ENCODE assay signal across 10 cellular contexts in the genomic region with DNA sequence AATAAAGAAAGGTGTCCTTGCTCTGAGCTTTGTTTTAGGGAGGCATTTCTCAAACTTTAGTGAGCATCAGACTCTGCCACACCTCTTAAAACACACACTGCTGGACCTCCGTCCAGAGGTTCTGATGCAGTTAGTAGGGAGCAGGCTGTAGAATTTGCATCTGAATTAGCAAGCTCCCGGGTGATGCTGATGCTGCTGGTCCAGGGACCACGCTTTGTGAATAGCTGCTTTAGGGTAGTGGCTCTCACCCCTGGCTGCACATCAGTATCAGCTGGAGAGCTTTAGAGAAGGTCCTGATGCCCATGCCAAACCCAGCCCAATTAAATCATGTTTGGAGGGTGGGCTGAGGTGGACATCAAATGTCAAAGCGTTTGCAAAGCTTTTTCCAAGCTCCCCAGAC. TPM values are rescaled to one million over a fixed set of nuclear protein-coding genes. Genes with fewer than 3 reads are reported as not detected.
DNase-seq lines count a peak whose midpoint lies in the region; ATAC-seq and TF ChIP-seq lines count a peak whose summit lies in the region.
"Had no signal": no experiment of that assay in that cellular context is flagged by ENCODE, and none has a peak within 500 bp of the region (broad histone marks: within the 10 kb centered on the region; RNA-seq: fewer than 3 reads in every experiment).

No MANE protein-coding gene starts in this region.

- intact Hi-C loops in activated T-helper 1 cell treated with anti-CD3 and anti-CD28 coated beads, Interleukin-12 subunit alpha, Interleukin-12 subunit beta, Interleukin-2, Interleukin-4 antibody, amounts not matched to agents 30 ng/mL and 10 ng/mL and 1 ng/mL, durations not matched to agents 14 hours and 24 hours and 36 hours (cut with micrococcal nuclease), result loop anchor here (2.0 to 10.0 kb wide), 2 partner anchors 882 to 1876 kb away; no protein-coding TSS in a partner anchor
- intact Hi-C loops in colonic mucosa (cut with DNase I), result no loop called here

- peak overlapping the region; percentile 82; the same call in 1 of the 2 replicates for H3K4me3 ChIP-seq in GM23338
- no peak overlapping the region for H3K4me3 ChIP-seq in colonic mucosa

- H3K27ac Mint-ChIP-seq in GM23338 (no peak overlapping the region), immature natural killer cell (no peak overlapping the region)
- H3K27ac Mint-ChIP-seq in activated T-helper 1 cell treated with anti-CD3 and anti-CD28 coated beads, Interleukin-12 subunit alpha, Interleukin-12 subunit beta, Interleukin-2, Interleukin-4 antibody, amounts not matched to agents 30 ng/mL and 10 ng/mL and 1 ng/mL, durations not matched to agents 14 hours and 24 hours and 36 hours, result no peak overlapping the region
- peak overlapping the region; percentile 38 for H3K27ac Mint-ChIP-seq in stimulated activated naive B cell treated with anti-CD40 and anti-IgM and Interleukin-4, amounts not matched to agents 10 μg/mL and 1 μg/mL and 100 μg/mL, for 72 hours
- H3K27ac Mint-ChIP-seq: IgD-negative memory B cell had no signal

- H3K36me3 Mint-ChIP-seq in GM23338 (ENCODE audit: low read depth) (no peaks in the 10 kb centered on the region), immature natural killer cell (no peaks in the 10 kb centered on the region)
- no peaks in the 10 kb centered on the region for H3K36me3 Mint-ChIP-seq in activated T-helper 1 cell treated with anti-CD3 and anti-CD28 coated beads, Interleukin-12 subunit alpha, Interleukin-12 subunit beta, Interleukin-2, Interleukin-4 antibody, amounts not matched to agents 30 ng/mL and 10 ng/mL and 1 ng/mL, durations not matched to agents 14 hours and 24 hours and 36 hours (ENCODE audit: low read depth)
- no peaks in the 10 kb centered on the region for H3K36me3 Mint-ChIP-seq in stimulated activated naive B cell treated with anti-CD40 and anti-IgM and Interleukin-4, amounts not matched to agents 10 μg/mL and 1 μg/mL and 100 μg/mL, for 72 hours
- H3K36me3 Mint-ChIP-seq: IgD-negative memory B cell had no signal

- no peaks in the 10 kb centered on the region for H3K9me3 ChIP-seq in colonic mucosa

- peak overlapping the region; percentile 96 for H3K4me2 ChIP-seq in GM23338

- H3K36me3 ChIP-seq in GM23338 (ENCODE audit: insufficient read depth) (no peaks in the 10 kb centered on the region), colonic mucosa (no peaks in the 10 kb centered on the region)

- DNase-seq in GM23338 (ENCODE audit: low spot score) (peak; percentile 37), immature natural killer cell (no peak), 8988T (no peak), colonic mucosa (no peak)
- no peak for DNase-seq in activated T-helper 1 cell treated with anti-CD3 and anti-CD28 coated beads, Interleukin-12 subunit alpha, Interleukin-12 subunit beta, Interleukin-2, Interleukin-4 antibody, amounts not matched to agents 30 ng/mL and 10 ng/mL and 1 ng/mL, durations not matched to agents 14 hours and 24 hours and 36 hours (ENCODE audit: low spot score)
- DNase-seq in stimulated activated naive B cell treated with anti-CD40 and anti-IgM and Interleukin-4, amounts not matched to agents 10 μg/mL and 1 μg/mL and 100 μg/mL, for 72 hours, result no peak
- DNase-seq in stimulated activated CD8-positive, alpha-beta memory T cell treated with anti-CD3 and anti-CD28 coated beads, Interleukin-4, amount 100 ng/mL, for 48 hours, result no peak
- DNase-seq: DMS79 treated with DMSO at 0.1 percent for 48 hours, NCI-H2029 had no signal

- H3K27ac ChIP-seq in GM23338 (ENCODE audit: low read depth) (no peak overlapping the region), colonic mucosa (no peak overlapping the region)

- no peak overlapping the region for H3K9ac ChIP-seq in colonic mucosa (ENCODE audit: low read depth in 2 of 2, low read length in 2 of 2)

- H3K4me3 Mint-ChIP-seq in GM23338 (peak overlapping the region; percentile 73; the same call in 2 of the 3 replicates), immature natural killer cell (peak overlapping the region; percentile 55 to 75 (median 71))
- peak overlapping the region; percentile 76 for H3K4me3 Mint-ChIP-seq in activated T-helper 1 cell treated with anti-CD3 and anti-CD28 coated beads, Interleukin-12 subunit alpha, Interleukin-12 subunit beta, Interleukin-2, Interleukin-4 antibody, amounts not matched to agents 30 ng/mL and 10 ng/mL and 1 ng/mL, durations not matched to agents 14 hours and 24 hours and 36 hours
- peak overlapping the region; percentile 88 to 91 for H3K4me3 Mint-ChIP-seq in stimulated activated naive B cell treated with anti-CD40 and anti-IgM and Interleukin-4, amounts not matched to agents 10 μg/mL and 1 μg/mL and 100 μg/mL, for 72 hours

- H3K27me3 ChIP-seq in GM23338 (ENCODE audit: insufficient read depth) (no peaks in the 10 kb centered on the region), colonic mucosa (no peaks in the 10 kb centered on the region)

- H2AFZ ChIP-seq in GM23338, result peak overlapping the region; percentile 100

- H3K9me2 ChIP-seq in GM23338 (ENCODE audit: insufficient read depth), result no peaks in the 10 kb centered on the region

- no peaks in the 10 kb centered on the region for H3F3A ChIP-seq in GM23338 (replicated peaks; ENCODE audit: low read depth)

- H3K79me2 ChIP-seq in GM23338 (replicated peaks; ENCODE audit: insufficient read depth), result no peaks in the 10 kb centered on the region

- H4K20me1 ChIP-seq in GM23338 (replicated peaks; ENCODE audit: insufficient read depth), result no peaks in the 10 kb centered on the region

- ATAC-seq in GM23338, result peak; percentile 67
- no peak for ATAC-seq in stimulated activated naive B cell treated with anti-CD40 and anti-IgM and Interleukin-4, amounts not matched to agents 10 μg/mL and 1 μg/mL and 100 μg/mL, for 72 hours (replicated peaks)

- H3K9me3 Mint-ChIP-seq in GM23338, result no peaks in the 10 kb centered on the region
- no peaks in the 10 kb centered on the region for H3K9me3 Mint-ChIP-seq in activated T-helper 1 cell treated with anti-CD3 and anti-CD28 coated beads, Interleukin-12 subunit alpha, Interleukin-12 subunit beta, Interleukin-2, Interleukin-4 antibody, amounts not matched to agents 30 ng/mL and 10 ng/mL and 1 ng/mL, durations not matched to agents 14 hours and 24 hours and 36 hours
- H3K9me3 Mint-ChIP-seq in immature natural killer cell, result no peaks in the 10 kb centered on the region
- no peaks in the 10 kb centered on the region for H3K9me3 Mint-ChIP-seq in stimulated activated naive B cell treated with anti-CD40 and anti-IgM and Interleukin-4, amounts not matched to agents 10 μg/mL and 1 μg/mL and 100 μg/mL, for 72 hours

- H3K4me1 Mint-ChIP-seq in GM23338, result peaks cover 22% of the 10 kb centered on the region
- peaks cover 7% of the 10 kb centered on the region for H3K4me1 Mint-ChIP-seq in activated T-helper 1 cell treated with anti-CD3 and anti-CD28 coated beads, Interleukin-12 subunit alpha, Interleukin-12 subunit beta, Interleukin-2, Interleukin-4 antibody, amounts not matched to agents 30 ng/mL and 10 ng/mL and 1 ng/mL, durations not matched to agents 14 hours and 24 hours and 36 hours (ENCODE audit: low read depth)
- peaks cover 16 to 29% of the 10 kb centered on the region in 2 donors for H3K4me1 Mint-ChIP-seq in immature natural killer cell
- peaks cover 10 to 20% of the 10 kb centered on the region in 2 donors for H3K4me1 Mint-ChIP-seq in stimulated activated naive B cell treated with anti-CD40 and anti-IgM and Interleukin-4, amounts not matched to agents 10 μg/mL and 1 μg/mL and 100 μg/mL, for 72 hours

- peaks cover 2% of the 10 kb centered on the region for H3K27me3 Mint-ChIP-seq in GM23338 (ENCODE audit: insufficient read depth, low read depth, poor library complexity)
- H3K27me3 Mint-ChIP-seq in activated T-helper 1 cell treated with anti-CD3 and anti-CD28 coated beads, Interleukin-12 subunit alpha, Interleukin-12 subunit beta, Interleukin-2, Interleukin-4 antibody, amounts not matched to agents 30 ng/mL and 10 ng/mL and 1 ng/mL, durations not matched to agents 14 hours and 24 hours and 36 hours (ENCODE audit: insufficient read depth), result peaks cover 62% of the 10 kb centered on the region
- H3K27me3 Mint-ChIP-seq in immature natural killer cell (ENCODE audit: low read depth in 3 of 3), result peaks cover 9 to 25% (median 10%) of the 10 kb centered on the region in 3 donors
- peaks cover 33 to 41% of the 10 kb centered on the region in 2 donors for H3K27me3 Mint-ChIP-seq in stimulated activated naive B cell treated with anti-CD40 and anti-IgM and Interleukin-4, amounts not matched to agents 10 μg/mL and 1 μg/mL and 100 μg/mL, for 72 hours

- TF ChIP-seq CTCF in GM23338 (conservative IDR thresholded peaks at IDR 0.05; ENCODE audit: low read depth in 2 of 2) (no peak), colonic mucosa (IDR thresholded peaks at IDR 0.05) (no peak)

- H3K4me1 ChIP-seq in GM23338 (ENCODE audit: insufficient read depth) (peaks cover 22% of the 10 kb centered on the region), colonic mucosa (peaks cover 3% of the 10 kb centered on the region)

TF ChIP-seq in GM23338, 12 proteins besides CTCF, POLR2A, EP300 and RAD21:
- TF ChIP-seq NANOG (IDR thresholded peaks at IDR 0.05; ENCODE audit: borderline replicate concordance) (no peak), ZNF114 (CRISPR knock-in tag; IDR thresholded peaks at IDR 0.05) (no peak), ZNF331 (CRISPR knock-in tag; IDR thresholded peaks at IDR 0.05; ENCODE audit: low read depth) (no peak), CREB1 (CRISPR knock-in tag; IDR thresholded peaks at IDR 0.05; ENCODE audit: low read depth) (no peak), STAT1 (IDR thresholded peaks at IDR 0.05; ENCODE audit: unreplicated experiment) (no peak), POLR2AphosphoS5 (IDR thresholded peaks at IDR 0.05; ENCODE audit: low read depth) (no peak), EZH2phosphoT487 (IDR thresholded peaks at IDR 0.05; ENCODE audit: unreplicated experiment) (no peak)

RNA-seq across cellular contexts. Expression of a gene that starts 3.6 kb away (rescaled TPM):
- not detected in 2 replicates for total RNA-seq in GM23338 (2014; rRNA removed; shearing (Covaris generic))
- polyA plus RNA-seq in GM23338 (2016; fragmentation: Nextera tagmentation; extraction: Ambion mirVana) (not detected in 2 replicates), immature natural killer cell (not detected)
- total RNA-seq in activated T-helper 1 cell treated with anti-CD3 and anti-CD28 coated beads, Interleukin-12 subunit alpha, Interleukin-12 subunit beta, Interleukin-2, Interleukin-4 antibody, amounts not matched to agents 30 ng/mL and 10 ng/mL and 1 ng/mL, durations not matched to agents 14 hours and 24 hours and 36 hours, result not detected in 2 replicates
- total RNA-seq in colonic mucosa, result under 1 TPM; 0.19 to 0.35 TPM
- polyA plus RNA-seq: IgD-negative memory B cell had no signal
